9 cellular contexts compared by ENCODE assay signal in the genomic region with DNA sequence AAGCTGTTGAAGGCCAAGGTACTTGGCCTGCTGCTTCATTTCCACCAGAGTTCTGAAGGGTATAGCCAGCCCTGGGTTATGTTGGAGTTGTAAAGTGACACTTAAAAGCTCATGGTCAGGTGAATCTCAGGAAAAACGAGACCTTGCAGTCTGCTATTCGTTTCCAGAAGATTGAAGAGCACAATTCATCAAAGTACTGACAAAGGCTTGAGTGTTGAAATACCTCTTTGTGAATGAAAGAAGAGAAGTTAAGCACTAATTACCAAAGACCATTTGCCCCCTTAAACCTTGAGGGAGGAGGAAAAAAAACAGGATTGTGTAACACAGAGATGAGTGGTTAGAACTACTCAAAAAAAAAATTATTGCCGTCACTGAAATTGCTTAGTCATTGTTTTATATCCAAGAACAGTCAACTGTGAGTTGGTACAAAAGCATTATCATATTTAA. TPM values are rescaled to one million over a fixed set of nuclear protein-coding genes. Genes with fewer than 3 reads are reported as not detected.
A peak's percentile ranks its signal among the peaks of the same experiment; 100 is the strongest.
DNase-seq lines count a peak whose midpoint lies in the region; ATAC-seq and TF ChIP-seq lines count a peak whose summit lies in the region.
"Had no signal": no experiment of that assay in that cellular context is flagged by ENCODE, and none has a peak within 500 bp of the region (broad histone marks: within the 10 kb centered on the region; RNA-seq: fewer than 3 reads in every experiment).

No MANE protein-coding gene starts in this region.

- H3K4me2 ChIP-seq in GM23248 (ENCODE audit: unreplicated experiment): peak overlapping the region; percentile 81

- H3K79me2 ChIP-seq in GM23248 (ENCODE audit: insufficient read depth): no peaks in the 10 kb centered on the region

- peak overlapping the region; percentile 90 for H3K27ac ChIP-seq in GM23248
- H3K27ac ChIP-seq in brain microvascular endothelial cell: peak overlapping the region; percentile 73
- H3K27ac ChIP-seq: esophagus squamous epithelium had no signal

- peak overlapping the region; percentile 24 for H3K4me3 Mint-ChIP-seq in nephron progenitor cell

- in situ Hi-C loops in GM23248 (cut with MboI): no loop called here
- in situ Hi-C loops in brain microvascular endothelial cell (cut with HindIII; ENCODE audit: low pct_ligation_motif_present, low sequenced_read_pairs): no loop called here

- peaks cover 61% of the 10 kb centered on the region for H3K4me1 Mint-ChIP-seq in nephron progenitor cell

- H3K4me1 ChIP-seq in GM23248 (ENCODE audit: insufficient read depth): peaks cover 40% of the 10 kb centered on the region

- peak; percentile 75 for DNase-seq in GM23248
- peak; percentile 65 for DNase-seq in NCI-H2227 (lab: John Stamatoyannopoulos, UW; ENCODE audit: unreplicated experiment)
- no peak for DNase-seq in brain microvascular endothelial cell
- no peak for DNase-seq in nephron progenitor cell
- no peak for DNase-seq in left lobe of liver (ENCODE audit: low spot score)
- DNase-seq: esophagus squamous epithelium had no signal

- TF ChIP-seq CTCF in brain microvascular endothelial cell (IDR thresholded peaks at IDR 0.05; ENCODE audit: low read depth, low read length, missing control alignments): no peak
- TF ChIP-seq CTCF in nephron progenitor cell (IDR thresholded peaks at IDR 0.05): no peak

- H3K27ac Mint-ChIP-seq in nephron progenitor cell: peak overlapping the region; percentile 82

- no peak for ATAC-seq in GM21515 (IDR thresholded peaks at IDR 0.05; ENCODE audit: unreplicated experiment)
- no peak for ATAC-seq in left lobe of liver
- no peak for ATAC-seq in HG02870 (IDR thresholded peaks at IDR 0.05; ENCODE audit: unreplicated experiment)
- ATAC-seq in GM21367 (IDR thresholded peaks at IDR 0.05; ENCODE audit: unreplicated experiment): no peak

- H3F3A ChIP-seq in GM23248 (ENCODE audit: insufficient read depth): peaks cover 35% of the 10 kb centered on the region

- H3K27me3 ChIP-seq in GM23248 (replicated peaks; ENCODE audit: insufficient read depth) (no peaks in the 10 kb centered on the region), brain microvascular endothelial cell (replicated peaks) (no peaks in the 10 kb centered on the region)
- H3K27me3 ChIP-seq: esophagus squamous epithelium had no signal

- H3K9me3 ChIP-seq in GM23248 (ENCODE audit: low read depth): no peaks in the 10 kb centered on the region
- H3K9me3 ChIP-seq: esophagus squamous epithelium had no signal

- H3K9ac ChIP-seq in GM23248: peak overlapping the region; percentile 48

- no peaks in the 10 kb centered on the region for H3K27me3 Mint-ChIP-seq in nephron progenitor cell (ENCODE audit: low read depth, poor library complexity)

- H3K9me2 ChIP-seq in GM23248 (ENCODE audit: insufficient read depth): no peaks in the 10 kb centered on the region

- H3K36me3 Mint-ChIP-seq in nephron progenitor cell (ENCODE audit: low read depth): peaks cover 5% of the 10 kb centered on the region

- H3K36me3 ChIP-seq in GM23248 (ENCODE audit: low read depth) (no peaks in the 10 kb centered on the region), brain microvascular endothelial cell (replicated peaks) (no peaks in the 10 kb centered on the region)
- H3K36me3 ChIP-seq: esophagus squamous epithelium had no signal

- H3K9me3 Mint-ChIP-seq in nephron progenitor cell: peaks cover 2% of the 10 kb centered on the region

- peak overlapping the region; percentile 46; the same call in 1 of the 2 replicates for H2AFZ ChIP-seq in GM23248

- H4K20me1 ChIP-seq in GM23248 (ENCODE audit: insufficient read depth): no peaks in the 10 kb centered on the region

- H3K4me3 ChIP-seq in GM23248: no peak overlapping the region
- H3K4me3 ChIP-seq in brain microvascular endothelial cell (ENCODE audit: low read depth, low read length): no peak overlapping the region
- H3K4me3 ChIP-seq: esophagus squamous epithelium had no signal

- WGBS in GM23248 (ENCODE audit: low coverage in 1 of 2, low lambda C conversion rate in 2 of 2, missing lambda C conversion rate in 2 of 2), 2 experiments: 35 to 53% methylated on average over 3 of the region's 3 CpGs

RNA-seq across cellular contexts. Expression of a gene that starts 48.6 kb away (rescaled TPM):
- 1.0 and 7.6 TPM in 2 replicates for total RNA-seq in GM23248 (2014; rRNA removed; shearing (Covaris generic))
- polyA plus RNA-seq in GM23248 (2016; fragmentation: Nextera tagmentation; extraction: Ambion mirVana): 1.1 and 1.3 TPM in 2 replicates
- 2.3 TPM for total RNA-seq in left lobe of liver

Comparison
In these comparisons a context has a peak if more than half of its experiments do, and no peak if none do; other contexts are left out.
1. DNase-seq: peak in GM23248 (single experiment) and NCI-H2227 (single experiment); none in brain microvascular endothelial cell (single experiment), nephron progenitor cell (single experiment) and left lobe of liver (single experiment).